ENCODE assay signal across 13 cellular contexts in the genomic region with DNA sequence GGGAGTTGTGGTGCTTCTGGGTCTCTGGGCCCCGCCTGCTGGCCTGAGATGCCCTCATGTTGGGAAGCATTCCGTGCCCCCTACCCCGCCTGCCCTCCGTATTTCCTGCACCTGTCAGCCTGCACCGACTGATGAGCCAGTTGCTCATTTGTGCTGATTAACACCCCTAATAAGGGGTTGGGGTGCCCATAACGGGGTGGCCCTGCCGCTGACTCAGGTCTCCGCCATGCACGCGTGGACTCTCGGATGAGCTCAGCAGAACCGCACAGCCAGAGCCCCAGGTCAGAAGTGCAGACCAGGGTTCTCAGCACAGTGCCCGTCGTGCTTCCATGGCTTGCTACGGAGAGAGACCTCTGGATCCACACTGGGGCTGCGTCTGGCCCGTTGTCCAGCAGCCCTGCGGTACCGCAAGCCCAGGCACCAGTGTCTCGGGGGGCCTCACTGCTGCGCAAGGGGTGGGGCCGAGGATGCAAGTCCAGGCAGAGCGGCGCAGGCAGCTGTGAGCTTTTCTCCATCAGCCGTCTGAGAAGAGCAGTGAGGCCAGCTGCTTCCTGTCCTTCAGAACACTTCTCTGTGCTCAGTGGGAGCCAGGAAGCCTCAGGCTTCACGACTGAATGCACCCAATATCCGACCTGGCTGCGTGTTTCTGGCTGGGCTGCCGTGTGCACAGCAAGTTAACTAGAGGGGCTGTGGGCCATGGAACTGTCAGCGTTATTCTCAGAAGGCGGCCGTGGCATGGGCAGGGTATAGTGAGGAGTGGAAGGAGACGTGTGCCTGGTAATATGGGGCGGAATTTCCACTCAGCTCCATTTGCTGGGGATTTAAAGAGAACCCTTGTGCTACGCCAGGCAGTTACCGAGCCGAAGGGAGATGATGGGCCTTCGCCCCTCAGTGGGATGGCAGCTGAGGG. TPM values are rescaled to one million over a fixed set of nuclear protein-coding genes. Genes with fewer than 3 reads are reported as not detected.
DNase-seq lines count a peak whose midpoint lies in the region; ATAC-seq and FAIRE-seq lines count a peak whose summit lies in the region.
"Had no signal": no experiment of that assay in that cellular context is flagged by ENCODE, and none has a peak within 500 bp of the region (broad histone marks: within the 10 kb centered on the region; RNA-seq: fewer than 3 reads in every experiment).

No MANE protein-coding gene starts in this region.

- DNase-seq in DMS79 (lab: John Stamatoyannopoulos, UW) = peak; percentile 79
- DNase-seq in Jurkat, Clone E6-1 (ENCODE audit: low read depth, low spot score) = peak; percentile 60
- DNase-seq in activated naive CD8-positive, alpha-beta T cell treated with anti-CD3 and anti-CD28 coated beads, Interleukin-2, amount 50 U/mL, for 24 hours = no peak
- DNase-seq in effector CD8-positive, alpha-beta T cell (lab: John Stamatoyannopoulos, UW) = no peak
- no peak for DNase-seq in RCC 7860 (ENCODE audit: low spot score)
- DNase-seq: adrenal gland; stimulated activated CD4-positive, alpha-beta T cell treated with anti-CD3 and anti-CD28 coated beads, Interleukin-1b, Interleukin-23, amount 100 ng/mL, for 48 hours had no signal

- no peak overlapping the region for H3K4me3 ChIP-seq in Jurkat, Clone E6-1 (ENCODE audit: low read length)
- H3K4me3 ChIP-seq: adrenal gland, thoracic aorta had no signal

- no peak overlapping the region for H3K27ac Mint-ChIP-seq in activated naive CD8-positive, alpha-beta T cell treated with anti-CD3 and anti-CD28 coated beads, Interleukin-2, amount 50 U/mL, for 24 hours

- H3K9me3 Mint-ChIP-seq in activated naive CD8-positive, alpha-beta T cell treated with anti-CD3 and anti-CD28 coated beads, Interleukin-2, amount 50 U/mL, for 24 hours = no peaks in the 10 kb centered on the region
- H3K9me3 Mint-ChIP-seq: CD8-positive, alpha-beta memory T cell; neural crest cell had no signal

- H3K36me3 Mint-ChIP-seq in activated naive CD8-positive, alpha-beta T cell treated with anti-CD3 and anti-CD28 coated beads, Interleukin-2, amount 50 U/mL, for 24 hours (ENCODE audit: low read depth) = peaks cover 32% of the 10 kb centered on the region

- H3K27me3 Mint-ChIP-seq in activated naive CD8-positive, alpha-beta T cell treated with anti-CD3 and anti-CD28 coated beads, Interleukin-2, amount 50 U/mL, for 24 hours = no peaks in the 10 kb centered on the region
- H3K27me3 Mint-ChIP-seq: CD8-positive, alpha-beta memory T cell had no signal

- no peak overlapping the region for H3K4me3 Mint-ChIP-seq in activated naive CD8-positive, alpha-beta T cell treated with anti-CD3 and anti-CD28 coated beads, Interleukin-2, amount 50 U/mL, for 24 hours
- H3K4me3 Mint-ChIP-seq: CD8-positive, alpha-beta memory T cell; neural crest cell had no signal

- peaks cover 2% of the 10 kb centered on the region for H3K4me1 Mint-ChIP-seq in activated naive CD8-positive, alpha-beta T cell treated with anti-CD3 and anti-CD28 coated beads, Interleukin-2, amount 50 U/mL, for 24 hours
- H3K4me1 Mint-ChIP-seq: CD8-positive, alpha-beta memory T cell had no signal

- ATAC-seq in GM19467 (IDR thresholded peaks at IDR 0.05; ENCODE audit: unreplicated experiment) (peak; percentile 51), HG02840 (IDR thresholded peaks at IDR 0.05; ENCODE audit: low FRiP score, unreplicated experiment) (no peak), GM18873 (IDR thresholded peaks at IDR 0.05; ENCODE audit: low FRiP score, unreplicated experiment) (no peak)
- peak; percentile 24 for ATAC-seq in activated naive CD8-positive, alpha-beta T cell treated with anti-CD3 and anti-CD28 coated beads, Interleukin-2, amount 50 U/mL, for 24 hours

- FAIRE-seq in RCC 7860 (lab: Jason Lieb, UNC) = no peak

RNA-seq across cellular contexts. Expression of a gene that starts 18.6 kb away (rescaled TPM):
- polyA plus RNA-seq in Jurkat, Clone E6-1 (2012; ENCODE audit: insufficient read depth, insufficient read length) = 31.2 TPM

RNA-seq across cellular contexts. Expression of a gene that starts 18.6 kb away (rescaled TPM):
- polyA plus RNA-seq in Jurkat, Clone E6-1 (2012; ENCODE audit: insufficient read depth, insufficient read length) = not detected
- polyA plus RNA-seq: CD8-positive, alpha-beta memory T cell had no signal

RNA-seq across cellular contexts. Expression of a gene that starts 36.9 kb away (rescaled TPM):
- 18.9 TPM for polyA plus RNA-seq in Jurkat, Clone E6-1 (2012; ENCODE audit: insufficient read depth, insufficient read length)

RNA-seq across cellular contexts. Expression of a gene that starts 57.9 kb away (rescaled TPM):
- polyA plus RNA-seq in Jurkat, Clone E6-1 (2012; ENCODE audit: insufficient read depth, insufficient read length) = 17.1 TPM

RNA-seq across cellular contexts. Expression of a gene that starts 58.2 kb away (rescaled TPM):
- 375 TPM for polyA plus RNA-seq in Jurkat, Clone E6-1 (2012; ENCODE audit: insufficient read depth, insufficient read length)

Comparison
In these comparisons a context has a peak if more than half of its experiments do, and no peak if none do; other contexts are left out.
1. DNase-seq: peak in DMS79 (single experiment) and Jurkat, Clone E6-1 (single experiment); none in activated naive CD8-positive, alpha-beta T cell treated with anti-CD3 and anti-CD28 coated beads, Interleukin-2, amount 50 U/mL, for 24 hours (single experiment), effector CD8-positive, alpha-beta T cell (single experiment) and RCC 7860 (single experiment).
2. ATAC-seq: peak in GM19467 (single experiment) and activated naive CD8-positive, alpha-beta T cell treated with anti-CD3 and anti-CD28 coated beads, Interleukin-2, amount 50 U/mL, for 24 hours (single experiment); none in HG02840 (single experiment) and GM18873 (single experiment).